ENCODE assay signal across 13 cellular contexts in the genomic region with DNA sequence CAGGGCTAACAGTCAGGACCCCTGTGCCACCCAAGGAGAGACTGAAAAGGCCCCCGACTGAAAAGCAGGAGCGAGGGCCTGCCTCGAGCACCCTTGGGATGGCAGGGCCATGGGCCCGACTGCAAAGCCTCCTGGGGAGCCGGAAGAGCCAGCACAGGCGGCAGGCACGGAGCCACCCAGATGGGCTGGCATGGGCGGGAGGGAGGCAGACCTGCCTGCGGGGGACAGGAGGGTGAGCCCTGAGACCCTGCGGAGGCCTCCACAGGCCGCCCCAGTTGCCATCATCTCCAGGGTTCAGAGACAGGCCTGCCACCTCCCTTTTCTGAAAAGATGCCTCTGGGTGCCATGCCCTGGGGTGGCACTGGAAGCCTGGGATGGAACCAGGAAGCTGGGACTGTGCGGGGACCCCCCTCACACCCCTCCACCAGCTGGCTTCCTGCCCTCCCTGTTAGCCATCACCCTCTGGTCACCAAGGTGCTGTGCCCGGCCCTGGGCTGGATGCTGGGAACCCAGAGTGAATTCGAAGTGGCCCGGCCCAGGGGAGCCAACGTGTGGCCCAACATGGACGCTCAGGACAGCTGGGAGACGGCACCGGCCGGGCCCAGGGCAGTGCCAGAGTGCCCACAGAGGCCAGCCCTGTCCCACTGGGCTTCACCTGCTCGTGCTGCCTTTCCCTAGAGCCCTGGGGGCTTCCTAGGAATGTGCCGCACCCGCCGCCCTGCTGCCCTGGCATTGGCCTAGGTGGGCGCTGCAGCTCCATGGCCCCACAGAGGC. TPM values are rescaled to one million over a fixed set of nuclear protein-coding genes. Genes with fewer than 3 reads are reported as not detected.
DNase-seq lines count a peak whose midpoint lies in the region; ATAC-seq and TF ChIP-seq lines count a peak whose summit lies in the region.
"Had no signal": no experiment of that assay in that cellular context is flagged by ENCODE, and none has a peak within 500 bp of the region (broad histone marks: within the 10 kb centered on the region; RNA-seq: fewer than 3 reads in every experiment).

No MANE protein-coding gene starts in this region.

- H3K36me3 ChIP-seq in ascending aorta (no peaks in the 10 kb centered on the region), heart left ventricle (no peaks in the 10 kb centered on the region), neuronal stem cell (replicated peaks in 1 of 2; ENCODE audit: control insufficient read depth in 2 of 2, insufficient read depth in 2 of 2, low read length in 2 of 2) (no peaks in the 10 kb centered on the region), tibial nerve (peaks cover 0 to 7% (median 0%) of the 10 kb centered on the region in 3 donors)

- no peak overlapping the region for H3K4ac ChIP-seq in neuronal stem cell (ENCODE audit: low read length)

- H3K27ac ChIP-seq in ascending aorta, result peak overlapping the region; percentile 80 to 82
- peak overlapping the region; percentile 56 to 90 (median 84) for H3K27ac ChIP-seq in heart left ventricle
- H3K27ac ChIP-seq in neuronal stem cell (replicated peaks; ENCODE audit: low read length), result no peak overlapping the region
- peak overlapping the region; percentile 80 to 96 (median 87) for H3K27ac ChIP-seq in tibial nerve

- no peak for DNase-seq in ascending aorta (ENCODE audit: low spot score in 2 of 2)
- peak in 4 of 5 donors; percentile 19 to 63 (median 30) for DNase-seq in heart left ventricle
- DNase-seq in neuronal stem cell (ENCODE audit: low spot score), result no peak
- no peak for DNase-seq in tibial nerve (ENCODE audit: low spot score in 2 of 2)
- no peak for DNase-seq in NCI-H510A (lab: John Stamatoyannopoulos, UW)
- no peak for DNase-seq in stimulated activated CD4-positive, alpha-beta T cell treated with anti-CD3 and anti-CD28 coated beads, Interleukin-2, amount 100 ng/mL, for 24 hours
- no peak for DNase-seq in NCI-H2196 (lab: John Stamatoyannopoulos, UW; ENCODE audit: unreplicated experiment)
- no peak for DNase-seq in SW 1271 (lab: John Stamatoyannopoulos, UW)
- DNase-seq: activated CD4-positive, alpha-beta T cell treated with anti-CD3 and anti-CD28 coated beads for 36 hours; activated T-cell treated with anti-CD3 and anti-CD28 coated beads, Interleukin-2, amount 50 U/mL, for 1 hour; effector CD4-positive, alpha-beta T cell had no signal

- H3K18ac ChIP-seq in neuronal stem cell (ENCODE audit: low read length), result peak overlapping the region; percentile 87

- H2AK5ac ChIP-seq in neuronal stem cell (ENCODE audit: low read depth, low read length), result peak overlapping the region; percentile 86

- no peak for TF ChIP-seq CTCF in ascending aorta (IDR thresholded peaks at IDR 0.05)
- TF ChIP-seq CTCF in heart left ventricle (IDR thresholded peaks at IDR 0.05), result no peak
- no peak for TF ChIP-seq CTCF in tibial nerve (IDR thresholded peaks at IDR 0.05)

- peak overlapping the region; percentile 83 for H2BK15ac ChIP-seq in neuronal stem cell (ENCODE audit: low read length)

- peak overlapping the region; percentile 28 for H2BK120ac ChIP-seq in neuronal stem cell (ENCODE audit: low read depth, low read length)

- peak overlapping the region; percentile 89 for H3K14ac ChIP-seq in neuronal stem cell (ENCODE audit: low read length)

- TF ChIP-seq POLR2A in heart left ventricle (IDR thresholded peaks at IDR 0.05) (no peak), tibial nerve (IDR thresholded peaks at IDR 0.05) (no peak)

- peaks cover 8 to 19% of the 10 kb centered on the region in 2 donors for H3K4me1 ChIP-seq in ascending aorta
- H3K4me1 ChIP-seq in heart left ventricle, result peaks cover 0 to 41% (median 26%) of the 10 kb centered on the region in 12 donors
- H3K4me1 ChIP-seq in neuronal stem cell (ENCODE audit: control insufficient read depth in 2 of 2, insufficient read depth in 1 of 2, low read depth in 1 of 2, low read length in 2 of 2), result peaks cover 0 to 7% of the 10 kb centered on the region in 2 donors
- peaks cover 0 to 54% (median 38%) of the 10 kb centered on the region in 4 donors for H3K4me1 ChIP-seq in tibial nerve

- no peak overlapping the region for H3K4me2 ChIP-seq in neuronal stem cell (ENCODE audit: insufficient read depth, low read length, poor library complexity, severe bottlenecking)

- 65 to 72% (median 70%) methylated on average over 18 to 25 of the region's 25 CpGs for WGBS in heart left ventricle, 4 donors
- no CpG with 5 or more reads among the region's 25 CpGs for WGBS in neuronal stem cell (ENCODE audit: extremely low coverage in 2 of 2, insufficient read length in 2 of 2, insufficient replicate concordance in 1 of 2), 2 donors
- 50 to 65% methylated on average over 14 to 19 of the region's 25 CpGs for WGBS in tibial nerve, 2 donors

- peak overlapping the region; percentile 73 for H3K23ac ChIP-seq in neuronal stem cell (ENCODE audit: low read depth, low read length, poor library complexity)

- TF ChIP-seq EP300 in tibial nerve (IDR thresholded peaks at IDR 0.05), result peak in 1 of 2 donors; percentile 0

- no peak overlapping the region for H2AFZ ChIP-seq in neuronal stem cell (ENCODE audit: low read length)

- no peak overlapping the region for H2BK5ac ChIP-seq in neuronal stem cell (ENCODE audit: low read length)

- H3K4me3 ChIP-seq in ascending aorta, result peak overlapping the region in 1 of 2 donors; percentile 36
- H3K4me3 ChIP-seq in heart left ventricle, result peak overlapping the region in 9 of 12 donors; percentile 14 to 34 (median 26)
- H3K4me3 ChIP-seq in neuronal stem cell (ENCODE audit: low read length in 2 of 2), result no peak overlapping the region
- H3K4me3 ChIP-seq in tibial nerve, result peak overlapping the region in 1 of 4 donors; percentile 16

- ATAC-seq in heart left ventricle, result peak in 3 of 4 donors; percentile 35 to 48 (median 42)
- ATAC-seq: activated CD4-positive, alpha-beta T cell treated with anti-CD3 and anti-CD28 coated beads for 36 hours; stimulated activated effector memory CD8-positive, alpha-beta T cell treated with anti-CD3 and anti-CD28 coated beads, Interleukin-12 subunit alpha, Interleukin-12 subunit beta, amount 100 ng/mL, for 72 hours had no signal

- H4K8ac ChIP-seq in neuronal stem cell (ENCODE audit: low read depth, low read length), result peak overlapping the region; percentile 65

- H3K9ac ChIP-seq in neuronal stem cell (ENCODE audit: low read depth, low read length, poor library complexity), result no peak overlapping the region

- peak overlapping the region; percentile 90 for H2BK12ac ChIP-seq in neuronal stem cell (ENCODE audit: low read length)

- H3K27me3 ChIP-seq in ascending aorta, result no peaks in the 10 kb centered on the region
- no peaks in the 10 kb centered on the region for H3K27me3 ChIP-seq in heart left ventricle
- H3K27me3 ChIP-seq in neuronal stem cell (ENCODE audit: control insufficient read depth in 3 of 3, insufficient read depth in 3 of 3, low read depth in 1 of 3, low read length in 3 of 3), result peaks cover 0 to 2% (median 0%) of the 10 kb centered on the region in 3 experiments
- no peaks in the 10 kb centered on the region for H3K27me3 ChIP-seq in tibial nerve

- no peak overlapping the region for H4K91ac ChIP-seq in neuronal stem cell (ENCODE audit: low read depth, low read length, poor library complexity)

- intact Hi-C loops in ascending aorta (cut with DNase I), result loop anchor here (2.0 to 5.0 kb wide), 2 partner anchors 63 to 572 kb away; partner anchors contain the start of gene CDKN1C
- intact Hi-C loops in heart left ventricle (cut with DNase I), result loop anchor here in 3 of 10 donors (2.0 kb wide), 4 partner anchors 59 to 85 kb away; partner anchors contain the start of genes CD81 (in 1 of the 3) and TSSC4 (in 1 of the 3)

- H3K79me1 ChIP-seq in neuronal stem cell (ENCODE audit: low read depth, low read length), result peaks cover 2% of the 10 kb centered on the region

- H3K9me3 ChIP-seq in ascending aorta (no peaks in the 10 kb centered on the region), heart left ventricle (peaks cover 0 to 9% (median 0%) of the 10 kb centered on the region in 12 donors), neuronal stem cell (replicated peaks in 1 of 2; ENCODE audit: control insufficient read depth in 2 of 2, insufficient read depth in 1 of 2, low read depth in 1 of 2, low read length in 2 of 2) (peaks cover 0 to 1% of the 10 kb centered on the region in 2 donors), tibial nerve (peaks cover 0 to 13% (median 0%) of the 10 kb centered on the region in 4 donors)

RNA-seq across cellular contexts. Expression of gene TSPAN32, which starts 13.8 kb away (rescaled TPM):
- total RNA-seq in ascending aorta, result 1.9 TPM
- 10 to 100 TPM in 7 of 9 donors, 1 to 10 TPM in 2; 9.5 to 29.5 (median 19.2) TPM for total RNA-seq in heart left ventricle
- polyA plus RNA-seq in heart left ventricle, result 10 to 100 TPM in 1 of 2 donors, 1 to 10 TPM in 1; 3.5 to 15.5 TPM
- not detected for polyA plus RNA-seq in neuronal stem cell (2013, experiment 1 of 2)
- 0.01 TPM for polyA plus RNA-seq in neuronal stem cell (2013, experiment 2 of 2)
- 1 to 10 TPM; 1.8 to 9.0 (median 5.8) TPM for total RNA-seq in tibial nerve
- total RNA-seq: occipital lobe had no signal

RNA-seq across cellular contexts. Expression of gene C11orf21, which starts 13.9 kb away (rescaled TPM):
- total RNA-seq in ascending aorta (not detected), heart left ventricle (10 to 100 TPM in 8 of 9 donors, 1 to 10 TPM in 1; 4.8 to 41.2 (median 29.9) TPM), tibial nerve (1 to 10 TPM in 2 of 4 donors, under 1 TPM in 2; 0.39 to 2.4 (median 1.1) TPM)
- polyA plus RNA-seq in heart left ventricle, result 10 to 100 TPM in 1 of 2 donors, 1 to 10 TPM in 1; 5.1 to 34.6 TPM
- polyA plus RNA-seq in neuronal stem cell (2013, experiment 1 of 2), result not detected
- polyA plus RNA-seq in neuronal stem cell (2013, experiment 2 of 2), result not detected

RNA-seq across cellular contexts. Expression of gene ASCL2, which starts 45.2 kb away (rescaled TPM):
- total RNA-seq in ascending aorta (not detected), heart left ventricle (1 to 10 TPM in 1 of 9 donors, under 1 TPM in 2, not detected in 6; 0.33 to 2.3 (median 0.54) TPM), tibial nerve (1 to 10 TPM in 3 of 4 donors, under 1 TPM in 1; 0.66 to 4.1 (median 3.0) TPM)
- polyA plus RNA-seq in heart left ventricle, result under 1 TPM in 1 of 2 donors, not detected in 1; 0.07 TPM
- 0.07 TPM for polyA plus RNA-seq in neuronal stem cell (2013, experiment 1 of 2)
- 0.06 TPM for polyA plus RNA-seq in neuronal stem cell (2013, experiment 2 of 2)

Comparison
In these comparisons a context has a peak if more than half of its experiments do, and no peak if none do; other contexts are left out.
1. DNase-seq: peak in heart left ventricle (4 of 5); none in ascending aorta (0 of 2), neuronal stem cell (single experiment), tibial nerve (0 of 2), NCI-H510A (single experiment), stimulated activated CD4-positive, alpha-beta T cell treated with anti-CD3 and anti-CD28 coated beads, Interleukin-2, amount 100 ng/mL, for 24 hours (0 of 2), NCI-H2196 (single experiment) and SW 1271 (0 of 2).
2. H3K4me3 ChIP-seq: peak in heart left ventricle (9 of 12); none in neuronal stem cell (0 of 2).